ENCODE assay signal across 28 cellular contexts in genomic region chr10:11300563-11300962, GRCh38.
DNase-seq lines count a peak whose midpoint lies in the region; ATAC-seq and TF ChIP-seq lines count a peak whose summit lies in the region.
"Had no signal": no experiment of that assay in that cellular context is flagged by ENCODE, and none has a peak within 500 bp of the region (broad histone marks: within the 10 kb centered on the region; RNA-seq: fewer than 3 reads in every experiment).

No MANE protein-coding gene starts in this region.

- WGBS in ovary, 3 donors = 85 to 93% (median 86%) methylated on average over 14 of the region's 14 CpGs

- no peak overlapping the region for H3K4me3 Mint-ChIP-seq in activated naive CD8-positive, alpha-beta T cell treated with anti-CD3 and anti-CD28 coated beads for 36 hours
- no peak overlapping the region for H3K4me3 Mint-ChIP-seq in activated naive CD8-positive, alpha-beta T cell treated with anti-CD3 and anti-CD28 coated beads, Interleukin-2, amount 50 U/mL, for 24 hours
- H3K4me3 Mint-ChIP-seq in T-helper 17 cell = no peak overlapping the region
- H3K4me3 Mint-ChIP-seq in stimulated activated effector memory CD8-positive, alpha-beta T cell treated with anti-CD3 and anti-CD28 coated beads, Interleukin-12 subunit alpha, Interleukin-12 subunit beta, amount 100 ng/mL, for 72 hours = no peak overlapping the region
- H3K4me3 Mint-ChIP-seq: HFFc6 had no signal

- TF ChIP-seq POLR2A in ovary (IDR thresholded peaks at IDR 0.05) = no peak

- peak overlapping the region; percentile 18 for H3K27ac Mint-ChIP-seq in activated naive CD8-positive, alpha-beta T cell treated with anti-CD3 and anti-CD28 coated beads for 36 hours
- no peak overlapping the region for H3K27ac Mint-ChIP-seq in activated naive CD8-positive, alpha-beta T cell treated with anti-CD3 and anti-CD28 coated beads, Interleukin-2, amount 50 U/mL, for 24 hours
- H3K27ac Mint-ChIP-seq in T-helper 17 cell = peak overlapping the region; percentile 32
- peak overlapping the region; percentile 72 for H3K27ac Mint-ChIP-seq in stimulated activated effector memory CD8-positive, alpha-beta T cell treated with anti-CD3 and anti-CD28 coated beads, Interleukin-12 subunit alpha, Interleukin-12 subunit beta, amount 100 ng/mL, for 72 hours
- H3K27ac Mint-ChIP-seq: HFFc6 had no signal

- H3K4me1 Mint-ChIP-seq in activated naive CD8-positive, alpha-beta T cell treated with anti-CD3 and anti-CD28 coated beads for 36 hours = peaks cover 13% of the 10 kb centered on the region
- H3K4me1 Mint-ChIP-seq in activated naive CD8-positive, alpha-beta T cell treated with anti-CD3 and anti-CD28 coated beads, Interleukin-2, amount 50 U/mL, for 24 hours = peaks cover 2% of the 10 kb centered on the region
- H3K4me1 Mint-ChIP-seq in T-helper 17 cell = peaks cover 18% of the 10 kb centered on the region
- H3K4me1 Mint-ChIP-seq in stimulated activated effector memory CD8-positive, alpha-beta T cell treated with anti-CD3 and anti-CD28 coated beads, Interleukin-12 subunit alpha, Interleukin-12 subunit beta, amount 100 ng/mL, for 72 hours = peaks cover 48% of the 10 kb centered on the region

- intact Hi-C loops in ovary (cut with DNase I) = no loop called here

- H3K9me3 ChIP-seq in T-helper 17 cell (ENCODE audit: control insufficient read depth, low read length, poor library complexity, severe bottlenecking) (peaks cover 3% of the 10 kb centered on the region), ovary (no peaks in the 10 kb centered on the region)
- H3K9me3 ChIP-seq: A549, HAP-1, SJCRH30 had no signal

- H3K36me3 Mint-ChIP-seq in activated naive CD8-positive, alpha-beta T cell treated with anti-CD3 and anti-CD28 coated beads for 36 hours = peaks cover 80% of the 10 kb centered on the region
- H3K36me3 Mint-ChIP-seq in activated naive CD8-positive, alpha-beta T cell treated with anti-CD3 and anti-CD28 coated beads, Interleukin-2, amount 50 U/mL, for 24 hours (ENCODE audit: low read depth) = peaks cover 78% of the 10 kb centered on the region
- peaks cover 31% of the 10 kb centered on the region for H3K36me3 Mint-ChIP-seq in T-helper 17 cell (ENCODE audit: low read depth)
- no peaks in the 10 kb centered on the region for H3K36me3 Mint-ChIP-seq in stimulated activated effector memory CD8-positive, alpha-beta T cell treated with anti-CD3 and anti-CD28 coated beads, Interleukin-12 subunit alpha, Interleukin-12 subunit beta, amount 100 ng/mL, for 72 hours

- TF ChIP-seq CTCF in ovary (IDR thresholded peaks at IDR 0.05) = no peak

- ATAC-seq in activated naive CD8-positive, alpha-beta T cell treated with anti-CD3 and anti-CD28 coated beads, Interleukin-2, amount 50 U/mL, for 24 hours = no peak
- ATAC-seq in T-helper 17 cell = no peak
- no peak for ATAC-seq in stimulated activated effector memory CD8-positive, alpha-beta T cell treated with anti-CD3 and anti-CD28 coated beads, Interleukin-12 subunit alpha, Interleukin-12 subunit beta, amount 100 ng/mL, for 72 hours
- ATAC-seq: A549, PC-3, Right ventricle myocardium inferior had no signal

- no peaks in the 10 kb centered on the region for H3K36me3 ChIP-seq in ovary
- H3K36me3 ChIP-seq: HAP-1 had no signal

- peaks cover 2% of the 10 kb centered on the region for H3K4me1 ChIP-seq in ovary (ENCODE audit: insufficient read depth)
- H3K4me1 ChIP-seq: A549; BLaER1 treated with 17β-estradiol and CSF1 and Interleukin-3, amounts not matched to agents 10 nM and 100 nM; Caco-2; HAP-1; SJCRH30 had no signal

- peaks cover 2% of the 10 kb centered on the region for H3K9me3 Mint-ChIP-seq in activated naive CD8-positive, alpha-beta T cell treated with anti-CD3 and anti-CD28 coated beads for 36 hours
- H3K9me3 Mint-ChIP-seq in activated naive CD8-positive, alpha-beta T cell treated with anti-CD3 and anti-CD28 coated beads, Interleukin-2, amount 50 U/mL, for 24 hours = peaks cover 3% of the 10 kb centered on the region
- H3K9me3 Mint-ChIP-seq in stimulated activated effector memory CD8-positive, alpha-beta T cell treated with anti-CD3 and anti-CD28 coated beads, Interleukin-12 subunit alpha, Interleukin-12 subunit beta, amount 100 ng/mL, for 72 hours = no peaks in the 10 kb centered on the region

- no peak for TF ChIP-seq EP300 in ovary (IDR thresholded peaks at IDR 0.05)

- H3K27me3 Mint-ChIP-seq in activated naive CD8-positive, alpha-beta T cell treated with anti-CD3 and anti-CD28 coated beads for 36 hours = no peaks in the 10 kb centered on the region
- H3K27me3 Mint-ChIP-seq in activated naive CD8-positive, alpha-beta T cell treated with anti-CD3 and anti-CD28 coated beads, Interleukin-2, amount 50 U/mL, for 24 hours = no peaks in the 10 kb centered on the region
- H3K27me3 Mint-ChIP-seq in T-helper 17 cell = no peaks in the 10 kb centered on the region
- H3K27me3 Mint-ChIP-seq: CD4-positive, alpha-beta memory T cell had no signal

- no peak overlapping the region for H3K27ac ChIP-seq in ovary
- H3K27ac ChIP-seq: A549; BLaER1 treated with 17β-estradiol and CSF1 and Interleukin-3, amounts not matched to agents 10 nM and 100 nM; KMS-11; SJCRH30 had no signal

- H3K27me3 ChIP-seq in ovary = no peaks in the 10 kb centered on the region
- H3K27me3 ChIP-seq: BLaER1 treated with 17β-estradiol and CSF1 and Interleukin-3, amounts not matched to agents 10 nM and 100 nM; SJCRH30 had no signal

- DNase-seq in activated naive CD8-positive, alpha-beta T cell treated with anti-CD3 and anti-CD28 coated beads for 36 hours = no peak
- DNase-seq in activated naive CD8-positive, alpha-beta T cell treated with anti-CD3 and anti-CD28 coated beads, Interleukin-2, amount 50 U/mL, for 24 hours = no peak
- DNase-seq in T-helper 17 cell = no peak
- DNase-seq in epidermal melanocyte (ENCODE audit: insufficient read length, low spot score) = peak; percentile 8
- DNase-seq in stimulated activated effector memory CD8-positive, alpha-beta T cell treated with anti-CD3 and anti-CD28 coated beads, Interleukin-12 subunit alpha, Interleukin-12 subunit beta, amount 100 ng/mL, for 72 hours (ENCODE audit: low spot score in 2 of 2) = no peak
- DNase-seq in NCI-H1048 (lab: John Stamatoyannopoulos, UW) = no peak
- DNase-seq in ovary = no peak
- DNase-seq: AML-193; Caco-2; CD4-positive, alpha-beta memory T cell; GOT3; HFFc6; IMR-90; MM.1S; NCI-H1417; NCI-H1694; NCI-H2029 treated with DMSO at 0.1 percent for 48 hours; NCI-H446 treated with DMSO at 0.1 percent for 48 hours; NCI-H526; NCI-H82; NK-92 treated with Interleukin-12 subunit alpha and Interleukin-12 subunit beta, amount 100 ng/mL, for 24 hours; PC-3 had no signal

- no peak overlapping the region for H3K4me3 ChIP-seq in ovary
- H3K4me3 ChIP-seq: A549; BLaER1 treated with 17β-estradiol and CSF1 and Interleukin-3, amounts not matched to agents 10 nM and 100 nM; HAP-1; SJCRH30 had no signal
